Comparison of ENCODE assay signal across 18 cellular contexts in genomic region chr7:23287612-23288011, GRCh38. TPM values are rescaled to one million over a fixed set of nuclear protein-coding genes. Genes with fewer than 3 reads are reported as not detected.
DNase-seq lines count a peak whose midpoint lies in the region; ATAC-seq and TF ChIP-seq lines count a peak whose summit lies in the region.
"Had no signal": no experiment of that assay in that cellular context is flagged by ENCODE, and none has a peak within 500 bp of the region (broad histone marks: within the 10 kb centered on the region; RNA-seq: fewer than 3 reads in every experiment).

No MANE protein-coding gene starts in this region.

- H3K9me3 Mint-ChIP-seq in naive thymus-derived CD8-positive, alpha-beta T cell, result no peaks in the 10 kb centered on the region
- H3K9me3 Mint-ChIP-seq: mesothelial cell of epicardium had no signal

- H3K4me3 ChIP-seq in Jurkat, Clone E6-1 (ENCODE audit: low read length), result no peak overlapping the region
- H3K4me3 ChIP-seq in left lung (no peak overlapping the region), GM23248 (no peak overlapping the region)
- H3K4me3 ChIP-seq: tibial artery had no signal

- H3K4me2 ChIP-seq in GM23248 (ENCODE audit: unreplicated experiment), result no peak overlapping the region

- peaks cover 7 to 24% (median 11%) of the 10 kb centered on the region in 4 donors for H3K4me1 Mint-ChIP-seq in naive thymus-derived CD8-positive, alpha-beta T cell

- WGBS in GM23248 (ENCODE audit: low coverage in 1 of 2, low lambda C conversion rate in 2 of 2, missing lambda C conversion rate in 2 of 2), 2 experiments, result 81 to 82% methylated on average over 5 of the region's 5 CpGs

- no peaks in the 10 kb centered on the region for H3K27me3 ChIP-seq in left lung
- no peaks in the 10 kb centered on the region for H3K27me3 ChIP-seq in GM23248 (replicated peaks; ENCODE audit: insufficient read depth)
- H3K27me3 ChIP-seq: tibial artery had no signal

- H3F3A ChIP-seq in GM23248 (ENCODE audit: insufficient read depth), result no peaks in the 10 kb centered on the region

- no peak for ATAC-seq in naive thymus-derived CD8-positive, alpha-beta T cell
- no peak for ATAC-seq in left lung
- ATAC-seq: HCT116, SK-N-SH treated with all-trans-retinoic acid at 6 μM for 48 hours had no signal

- H3K36me3 Mint-ChIP-seq in naive thymus-derived CD8-positive, alpha-beta T cell, result no peaks in the 10 kb centered on the region
- H3K36me3 Mint-ChIP-seq: CD8-positive, alpha-beta memory T cell; mesothelial cell of epicardium had no signal

- peak overlapping the region in 2 of 10 donors; percentile 4 for H3K4me3 Mint-ChIP-seq in naive thymus-derived CD8-positive, alpha-beta T cell
- H3K4me3 Mint-ChIP-seq: mesothelial cell of epicardium had no signal

- no peak for TF ChIP-seq CTCF in left lung (IDR thresholded peaks at IDR 0.05)

- peak; percentile 53 for DNase-seq in NK-92 treated with Interleukin-12 subunit alpha and Interleukin-12 subunit beta, amount 100 ng/mL, for 24 hours (lab: John Stamatoyannopoulos, UW)
- DNase-seq in NK-92 (lab: John Stamatoyannopoulos, UW; ENCODE audit: unreplicated experiment) (no peak), SKM-1 treated with dmso at 0.1 percent for 144 hours (lab: John Stamatoyannopoulos, UW; ENCODE audit: unreplicated experiment) (peak; percentile 54), left lung (no peak), GM23248 (no peak), kidney glomerular epithelial cell (lab: John Stamatoyannopoulos, UW) (no peak)
- DNase-seq in Jurkat, Clone E6-1 (ENCODE audit: low read depth, low spot score), result peak; percentile 62
- no peak for DNase-seq in naive thymus-derived CD8-positive, alpha-beta T cell
- DNase-seq: CD8-positive, alpha-beta memory T cell; NCI-H1436; nucleus accumbens; OCI-M1; stimulated activated CD4-positive, alpha-beta T cell treated with anti-CD3 and anti-CD28 coated beads, Interleukin-4, amount 100 ng/mL, for 24 hours; tibial artery had no signal

- no peaks in the 10 kb centered on the region for H3K36me3 ChIP-seq in left lung
- H3K36me3 ChIP-seq in GM23248 (ENCODE audit: low read depth), result no peaks in the 10 kb centered on the region
- H3K36me3 ChIP-seq: tibial artery had no signal

- in situ Hi-C loops in GM23248 (cut with MboI), result no loop called here

- H3K27ac Mint-ChIP-seq in naive thymus-derived CD8-positive, alpha-beta T cell, result peak overlapping the region in 6 of 10 donors; percentile 26 to 81 (median 62)
- H3K27ac Mint-ChIP-seq: mesothelial cell of epicardium had no signal

- intact Hi-C loops in left lung (cut with DNase I), result no loop called here

- no peaks in the 10 kb centered on the region for H3K9me2 ChIP-seq in GM23248 (ENCODE audit: insufficient read depth)

- no peaks in the 10 kb centered on the region for H4K20me1 ChIP-seq in GM23248 (ENCODE audit: insufficient read depth)

- H3K27me3 Mint-ChIP-seq in naive thymus-derived CD8-positive, alpha-beta T cell, result peaks cover 0 to 2% (median 0%) of the 10 kb centered on the region in 5 donors
- H3K27me3 Mint-ChIP-seq: CD8-positive, alpha-beta memory T cell had no signal

- H3K79me2 ChIP-seq in GM23248 (ENCODE audit: insufficient read depth), result no peaks in the 10 kb centered on the region

- no peak overlapping the region for H2AFZ ChIP-seq in GM23248

- no peak overlapping the region for H3K9ac ChIP-seq in GM23248

- no peaks in the 10 kb centered on the region for H3K4me1 ChIP-seq in left lung
- no peaks in the 10 kb centered on the region for H3K4me1 ChIP-seq in GM23248 (ENCODE audit: insufficient read depth)
- H3K4me1 ChIP-seq: tibial artery had no signal

- no peak overlapping the region for H3K27ac ChIP-seq in left lung
- no peak overlapping the region for H3K27ac ChIP-seq in GM23248
- H3K27ac ChIP-seq: 22Rv1, tibial artery had no signal

- H3K9me3 ChIP-seq in left lung (no peaks in the 10 kb centered on the region), GM23248 (ENCODE audit: low read depth) (no peaks in the 10 kb centered on the region)
- H3K9me3 ChIP-seq: tibial artery had no signal

- POLR2A ChIA-PET in naive thymus-derived CD8-positive, alpha-beta T cell (lab: Charles Lee), result no interaction called here

RNA-seq across cellular contexts. Expression of gene MALSU1, which starts 11.5 kb away (rescaled TPM):
- polyA plus RNA-seq in Jurkat, Clone E6-1 (2012; ENCODE audit: insufficient read depth, insufficient read length), result 203 TPM
- 10 to 100 TPM; 46.5 to 52.5 TPM for total RNA-seq in naive thymus-derived CD8-positive, alpha-beta T cell
- 10 to 100 TPM; 47.6 to 71.6 (median 69.9) TPM for polyA plus RNA-seq in naive thymus-derived CD8-positive, alpha-beta T cell
- 10 to 100 TPM; 47.4 to 47.7 TPM for total RNA-seq in left lung
- total RNA-seq in GM23248 (2014; rRNA removed; shearing (Covaris generic)), result 66.0 and 96.1 TPM in 2 replicates
- 135 and 136 TPM in 2 replicates for polyA plus RNA-seq in GM23248 (2016; fragmentation: Nextera tagmentation; extraction: Ambion mirVana)

RNA-seq across cellular contexts. Expression of gene GPNMB, which starts 41.0 kb away (rescaled TPM):
- 5.7 TPM for polyA plus RNA-seq in Jurkat, Clone E6-1 (2012; ENCODE audit: insufficient read depth, insufficient read length)
- 1 to 10 TPM; 5.9 to 6.3 TPM for total RNA-seq in naive thymus-derived CD8-positive, alpha-beta T cell
- polyA plus RNA-seq in naive thymus-derived CD8-positive, alpha-beta T cell, result not detected
- total RNA-seq in left lung, result 100 to 1,000 TPM; 236 to 290 TPM
- total RNA-seq in GM23248 (2014; rRNA removed; shearing (Covaris generic)), result 38.2 and 48.8 TPM in 2 replicates
- 42.5 and 43.2 TPM in 2 replicates for polyA plus RNA-seq in GM23248 (2016; fragmentation: Nextera tagmentation; extraction: Ambion mirVana)
- polyA plus RNA-seq: CD8-positive, alpha-beta memory T cell had no signal

Comparison
In these comparisons a context has a peak if more than half of its experiments do, and no peak if none do; other contexts are left out.
1. DNase-seq: peak in NK-92 treated with Interleukin-12 subunit alpha and Interleukin-12 subunit beta, amount 100 ng/mL, for 24 hours (single experiment), Jurkat, Clone E6-1 (single experiment) and SKM-1 treated with dmso at 0.1 percent for 144 hours (single experiment); none in NK-92 (single experiment), naive thymus-derived CD8-positive, alpha-beta T cell (0 of 10), left lung (0 of 2), GM23248 (single experiment) and kidney glomerular epithelial cell (single experiment).